In genomic region chr18:8139127-8139591, GRCh38 we compare ENCODE assay signal across 22 cellular contexts.
A peak's percentile ranks its signal among the peaks of the same experiment; 100 is the strongest.
DNase-seq lines count a peak whose midpoint lies in the region; ATAC-seq, FAIRE-seq and TF ChIP-seq lines count a peak whose summit lies in the region.
"Had no signal": no experiment of that assay in that cellular context is flagged by ENCODE, and none has a peak within 500 bp of the region (broad histone marks: within the 10 kb centered on the region; RNA-seq: fewer than 3 reads in every experiment).

No MANE protein-coding gene starts in this region.

- H2BK12ac ChIP-seq in H1 (ENCODE audit: low read depth, low read length), result no peak overlapping the region

- H3K36me3 Mint-ChIP-seq in naive thymus-derived CD8-positive, alpha-beta T cell, result no peaks in the 10 kb centered on the region
- no peaks in the 10 kb centered on the region for H3K36me3 Mint-ChIP-seq in CD14-positive monocyte
- H3K36me3 Mint-ChIP-seq: naive B cell had no signal

- H3K79me1 ChIP-seq in H1 (ENCODE audit: low read depth, low read length), result no peaks in the 10 kb centered on the region

- H3K9ac ChIP-seq in H1 (replicated peaks in 1 of 4; ENCODE audit: extremely low read depth in 1 of 4, low read depth in 3 of 4, low read length in 3 of 4) (no peak overlapping the region), skeletal muscle tissue (ENCODE audit: low read depth in 1 of 3, low read length in 3 of 3) (no peak overlapping the region)
- H3K9ac ChIP-seq: BLaER1 had no signal

- no peak for TF ChIP-seq CTCF in H1 (IDR thresholded peaks at IDR 0.05; ENCODE audit: control extremely low read depth in 1 of 3, insufficient read depth in 1 of 3, low read depth in 1 of 3, low read length in 3 of 3)
- no peak for TF ChIP-seq CTCF in CD14-positive monocyte (IDR thresholded peaks at IDR 0.05)

- no peak for TF ChIP-seq EP300 in H1 (IDR thresholded peaks at IDR 0.05; ENCODE audit: borderline replicate concordance in 1 of 2, low read depth in 2 of 2, low read length in 2 of 2)

- intact Hi-C loops in CD14-positive monocyte (cut with micrococcal nuclease), result no loop called here

- no peaks in the 10 kb centered on the region for H4K20me1 ChIP-seq in H1 (replicated peaks in 1 of 2; ENCODE audit: control insufficient read depth in 1 of 2, insufficient read depth in 2 of 2, low read length in 2 of 2)
- H4K20me1 ChIP-seq: BLaER1 had no signal

- no peak for FAIRE-seq in H1 (lab: Jason Lieb, UNC)

- H3K4me3 ChIP-seq in ACC112 (ENCODE audit: low read depth, low read length) (no peak overlapping the region), H1 (ENCODE audit: extremely low read depth in 1 of 4, insufficient read depth in 2 of 4, low read depth in 3 of 4, low read length in 4 of 4) (no peak overlapping the region), skeletal muscle tissue (ENCODE audit: low read length in 3 of 3) (no peak overlapping the region)
- H3K4me3 ChIP-seq: BLaER1, cardiac muscle cell, esophagus squamous epithelium, spleen had no signal

- H3K27ac Mint-ChIP-seq in naive thymus-derived CD8-positive, alpha-beta T cell, result no peak overlapping the region
- H3K27ac Mint-ChIP-seq in CD14-positive monocyte, result no peak overlapping the region
- H3K27ac Mint-ChIP-seq: activated CD4-positive, alpha-beta T cell treated with anti-CD3 and anti-CD28 coated beads, Interleukin-2, amount 10 ng/mL, durations not matched to agents 7 days and 5 days had no signal

- no peak overlapping the region for H2BK5ac ChIP-seq in H1 (ENCODE audit: low read depth, low read length)

- H3K27me3 ChIP-seq in ACC112 (ENCODE audit: insufficient read depth, low read length) (no peaks in the 10 kb centered on the region), H1 (replicated peaks in 1 of 4; ENCODE audit: control insufficient read depth in 3 of 4, extremely low read depth in 1 of 4, insufficient read depth in 3 of 4, low read length in 3 of 4) (peaks cover 0 to 1% (median 0%) of the 10 kb centered on the region in 4 experiments; a peak in 1 of 7 replicates), skeletal muscle tissue (ENCODE audit: control insufficient read depth in 3 of 3, insufficient read depth in 3 of 3, low read length in 3 of 3) (no peaks in the 10 kb centered on the region)
- H3K27me3 ChIP-seq: BLaER1, cardiac muscle cell, esophagus squamous epithelium, spleen had no signal

- H3K9me3 Mint-ChIP-seq in naive thymus-derived CD8-positive, alpha-beta T cell, result peaks cover 0 to 20% (median 0%) of the 10 kb centered on the region in 9 donors
- H3K9me3 Mint-ChIP-seq in CD14-positive monocyte, result peaks cover 4 to 12% (median 8%) of the 10 kb centered on the region in 7 donors
- H3K9me3 Mint-ChIP-seq: activated CD4-positive, alpha-beta T cell treated with anti-CD3 and anti-CD28 coated beads, Interleukin-2, amount 10 ng/mL, durations not matched to agents 7 days and 5 days had no signal

- H3K79me2 ChIP-seq in ACC112 (ENCODE audit: control insufficient read depth, insufficient read depth, low read length, unreplicated experiment), result no peaks in the 10 kb centered on the region
- H3K79me2 ChIP-seq in H1 (ENCODE audit: control insufficient read depth in 1 of 2, insufficient read depth in 2 of 2, low read length in 2 of 2), result no peaks in the 10 kb centered on the region

- peaks cover 0 to 2% (median 0%) of the 10 kb centered on the region in 4 donors for H3K4me1 Mint-ChIP-seq in naive thymus-derived CD8-positive, alpha-beta T cell
- H3K4me1 Mint-ChIP-seq in CD14-positive monocyte, result no peaks in the 10 kb centered on the region
- H3K4me1 Mint-ChIP-seq: activated CD4-positive, alpha-beta T cell treated with anti-CD3 and anti-CD28 coated beads, Interleukin-2, amount 10 ng/mL, durations not matched to agents 7 days and 5 days; naive B cell had no signal

- no peak overlapping the region for H2AFZ ChIP-seq in ACC112 (ENCODE audit: low read length, unreplicated experiment)
- no peak overlapping the region for H2AFZ ChIP-seq in H1 (ENCODE audit: low read length)

- H3K4me1 ChIP-seq in ACC112 (ENCODE audit: control insufficient read depth, insufficient read depth, low read length, unreplicated experiment) (peaks cover 40% of the 10 kb centered on the region), H1 (replicated peaks in 1 of 4; ENCODE audit: control insufficient read depth in 3 of 4, insufficient read depth in 4 of 4, low read length in 3 of 4) (0 out of 7 replicates have a peak, but pooled peaks cover 0 to 2% (median 0%) of the 10 kb centered on the region in 4 experiments), skeletal muscle tissue (ENCODE audit: control insufficient read depth in 3 of 3, insufficient read depth in 3 of 3, low read length in 3 of 3) (peaks cover 22 to 26% (median 23%) of the 10 kb centered on the region in 3 donors)
- H3K4me1 ChIP-seq: BLaER1 had no signal

- no peak overlapping the region for H2BK120ac ChIP-seq in H1 (replicated peaks; ENCODE audit: low read depth, low read length)

- H4K8ac ChIP-seq in H1 (ENCODE audit: extremely low read depth, insufficient read depth, low read length), result no peak overlapping the region

- CTCF ChIA-PET in H1 (lab: Charles Lee; ENCODE audit: partially characterized antibody), result no interaction called here

- no peak for TF ChIP-seq RAD21 in H1 (IDR thresholded peaks at IDR 0.05 in 1 of 2, conservative IDR thresholded peaks at IDR 0.05 in 1 of 2; ENCODE audit: low read depth in 2 of 2, low read length in 2 of 2)

- POLR2A ChIA-PET in H1 (lab: Charles Lee; ENCODE audit: partially characterized antibody), result no interaction called here
- POLR2A ChIA-PET in naive thymus-derived CD8-positive, alpha-beta T cell (lab: Charles Lee), result no interaction called here

- H2BK15ac ChIP-seq in H1 (ENCODE audit: low read length), result peak overlapping the region; percentile 88

- H3K4ac ChIP-seq in H1 (replicated peaks; ENCODE audit: insufficient read length, low read depth, low read length), result no peak overlapping the region

- no peak overlapping the region for H4K91ac ChIP-seq in H1 (replicated peaks; ENCODE audit: insufficient read length, low read length)

- no peak overlapping the region for H2AK5ac ChIP-seq in H1 (ENCODE audit: low read depth, low read length)

- H3K23me2 ChIP-seq in H1 (ENCODE audit: low read depth, low read length), result no peaks in the 10 kb centered on the region

- no peak overlapping the region for H3K4me2 ChIP-seq in H1 (ENCODE audit: insufficient read depth in 1 of 2, low read depth in 2 of 2, low read length in 2 of 2)
- H3K4me2 ChIP-seq: BLaER1 had no signal

- no peak overlapping the region for H3K4me3 Mint-ChIP-seq in naive thymus-derived CD8-positive, alpha-beta T cell
- no peak overlapping the region for H3K4me3 Mint-ChIP-seq in CD14-positive monocyte
- H3K4me3 Mint-ChIP-seq: activated CD4-positive, alpha-beta T cell treated with anti-CD3 and anti-CD28 coated beads, Interleukin-2, amount 10 ng/mL, durations not matched to agents 7 days and 5 days; naive B cell had no signal

- H4K5ac ChIP-seq in H1 (ENCODE audit: insufficient read length, low read depth, low read length), result no peak overlapping the region

- peak overlapping the region; percentile 98 for H3K27ac ChIP-seq in ACC112 (ENCODE audit: low read depth, low read length)
- no peak overlapping the region for H3K27ac ChIP-seq in H1 (ENCODE audit: low read depth, low read length)
- H3K27ac ChIP-seq in skeletal muscle tissue (ENCODE audit: low read depth, low read length), result peak overlapping the region; percentile 19
- H3K27ac ChIP-seq: BLaER1, cardiac muscle cell had no signal

- WGBS in H1 (ENCODE audit: extremely low coverage in 1 of 2, insufficient coverage in 1 of 2, insufficient read length in 1 of 2, insufficient replicate concordance in 2 of 2, low coverage in 1 of 2, low lambda C conversion rate in 2 of 2, missing lambda C conversion rate in 1 of 2), 2 experiments, result 78% methylated on average over 10 of the region's 10 CpGs; no CpG with 5 or more reads in 1 of the 2 experiments

- H3K14ac ChIP-seq in H1 (ENCODE audit: insufficient read length), result no peak overlapping the region

- H3K9me3 ChIP-seq in H1 (ENCODE audit: insufficient read depth in 2 of 2, low read depth in 1 of 2, low read length in 1 of 2) (no peaks in the 10 kb centered on the region), skeletal muscle tissue (ENCODE audit: control insufficient read depth in 3 of 3, low read length in 3 of 3) (no peaks in the 10 kb centered on the region)
- H3K9me3 ChIP-seq: BLaER1, esophagus squamous epithelium, spleen had no signal

- H3K18ac ChIP-seq in H1 (ENCODE audit: extremely low read depth, low read length), result no peak overlapping the region

- no peak for TF ChIP-seq POLR2A in H1 (IDR thresholded peaks at IDR 0.05; ENCODE audit: control extremely low read depth in 1 of 2, low read depth in 2 of 2, low read length in 2 of 2)

- no peak overlapping the region for H2BK20ac ChIP-seq in H1 (ENCODE audit: low read length)

- no peak overlapping the region for H3K23ac ChIP-seq in H1 (ENCODE audit: insufficient read length)

- H3K36me3 ChIP-seq in ACC112 (ENCODE audit: insufficient read depth, low read length) (0 out of 2 replicates have a peak, but pooled peaks cover 4% of the 10 kb centered on the region), H1 (ENCODE audit: control insufficient read depth in 2 of 4, insufficient read depth in 4 of 4, low read length in 3 of 4) (no peaks in the 10 kb centered on the region), skeletal muscle tissue (ENCODE audit: control insufficient read depth in 3 of 3, insufficient read depth in 3 of 3, low read length in 3 of 3) (no peaks in the 10 kb centered on the region)
- H3K36me3 ChIP-seq: BLaER1, cardiac muscle cell, esophagus squamous epithelium had no signal

- H3K56ac ChIP-seq in H1 (replicated peaks; ENCODE audit: insufficient read length, low read depth, low read length), result no peak overlapping the region

- peaks cover 0 to 8% (median 0%) of the 10 kb centered on the region in 5 donors for H3K27me3 Mint-ChIP-seq in naive thymus-derived CD8-positive, alpha-beta T cell
- no peaks in the 10 kb centered on the region for H3K27me3 Mint-ChIP-seq in CD14-positive monocyte (ENCODE audit: low read depth in 3 of 3)
- H3K27me3 Mint-ChIP-seq: activated CD4-positive, alpha-beta T cell treated with anti-CD3 and anti-CD28 coated beads, Interleukin-2, amount 10 ng/mL, durations not matched to agents 7 days and 5 days; naive B cell had no signal

- DNase-seq in H1 (ENCODE audit: low read depth in 1 of 2, low spot score in 2 of 2) (no peak), left kidney (ENCODE audit: low read depth, low spot score) (peak; percentile 75), CD14-positive monocyte (ENCODE audit: low spot score) (no peak)
- no peak for DNase-seq in activated CD4-positive, alpha-beta T cell treated with anti-CD3 and anti-CD28 coated beads for 4 hours
- DNase-seq in activated CD4-positive, alpha-beta T cell treated with anti-CD3 and anti-CD28 coated beads, Interleukin-2, amount 50 U/mL, for 48 hours, result no peak
- no peak for DNase-seq in naive thymus-derived CD8-positive, alpha-beta T cell
- DNase-seq: activated CD4-positive, alpha-beta T cell treated with anti-CD3 and anti-CD28 coated beads, Interleukin-2, amount 10 ng/mL, durations not matched to agents 7 days and 5 days; activated CD8-positive, alpha-beta memory T cell treated with anti-CD3 and anti-CD28 coated beads, Interleukin-2, amount 50 U/mL, for 48 hours; activated effector memory CD4-positive, alpha-beta T cell treated with Interleukin-2 at 50 U/mL for 16 hours; esophagus squamous epithelium; immature natural killer cell; naive B cell; NCI-H1436 treated with DMSO at 0.1 percent for 48 hours; NCI-H2171 treated with DMSO at 0.1 percent for 48 hours; NCI-H69; SHP77; spleen; trophoblast cell had no signal

- no peak for ATAC-seq in naive thymus-derived CD8-positive, alpha-beta T cell
